ENCODE assay signal across 22 cellular contexts in the genomic region with DNA sequence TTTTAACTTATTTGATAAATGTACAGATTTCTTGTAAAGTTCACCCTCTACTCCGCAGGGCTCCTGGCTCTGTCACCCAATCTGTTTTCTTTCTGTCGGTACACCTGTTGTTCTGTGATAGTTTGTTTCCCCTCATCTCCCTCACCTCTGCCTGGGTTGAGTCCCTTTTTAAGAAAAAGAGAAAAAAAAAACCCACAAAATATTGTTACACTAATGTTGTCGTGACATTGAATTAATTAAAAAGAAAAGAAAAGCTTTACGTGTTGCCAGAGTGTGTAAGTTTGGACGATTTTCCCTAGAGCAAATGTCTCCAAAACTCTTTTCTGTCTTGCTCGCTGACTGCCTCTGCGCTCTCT. TPM values are rescaled to one million over a fixed set of nuclear protein-coding genes. Genes with fewer than 3 reads are reported as not detected.
DNase-seq lines count a peak whose midpoint lies in the region; ATAC-seq and TF ChIP-seq lines count a peak whose summit lies in the region.
"Had no signal": no experiment of that assay in that cellular context is flagged by ENCODE, and none has a peak within 500 bp of the region (broad histone marks: within the 10 kb centered on the region; RNA-seq: fewer than 3 reads in every experiment).

No MANE protein-coding gene starts in this region.

- peak overlapping the region; percentile 62 for H3K4me3 Mint-ChIP-seq in MCF 10A (ENCODE audit: unreplicated experiment)
- H3K4me3 Mint-ChIP-seq: memory B cell had no signal

- H3K79me2 ChIP-seq in PC-9 (ENCODE audit: low read depth): no peaks in the 10 kb centered on the region

- BruUV-seq in MCF 10A (replicated peaks; lab: Mats Ljungman, UMichigan) (no TSS peak), PC-9 (replicated peaks; lab: Mats Ljungman, UMichigan) (no TSS peak)

- peaks cover 27 to 100% of the 10 kb centered on the region in 2 donors for H3K27me3 ChIP-seq in breast epithelium
- H3K27me3 ChIP-seq in PC-9 (ENCODE audit: insufficient read depth, low read depth): 0 out of 2 replicates have a peak, but pooled peaks cover 4% of the 10 kb centered on the region
- peaks cover 100% of the 10 kb centered on the region for H3K27me3 ChIP-seq in iPS-20b (ENCODE audit: insufficient read depth, low read length)
- no peaks in the 10 kb centered on the region for H3K27me3 ChIP-seq in MG63

- no peaks in the 10 kb centered on the region for H3K9me3 Mint-ChIP-seq in MCF 10A (ENCODE audit: unreplicated experiment)
- H3K9me3 Mint-ChIP-seq: memory B cell had no signal

- peaks cover 64% of the 10 kb centered on the region for H3K27me3 Mint-ChIP-seq in MCF 10A (ENCODE audit: insufficient read depth, unreplicated experiment)

- TF ChIP-seq CTCF in MCF 10A (IDR thresholded peaks at IDR 0.05; ENCODE audit: unreplicated experiment) (no peak), breast epithelium (IDR thresholded peaks at IDR 0.05) (no peak), PC-9 (conservative IDR thresholded peaks at IDR 0.05) (no peak)

- no peak for TF ChIP-seq POLR2A in breast epithelium (IDR thresholded peaks at IDR 0.05)

- H3F3A ChIP-seq in PC-9 (ENCODE audit: insufficient read depth, low read depth): no peaks in the 10 kb centered on the region

- H3K4me1 Mint-ChIP-seq in MCF 10A (ENCODE audit: insufficient read depth, unreplicated experiment): peaks cover 12% of the 10 kb centered on the region

- POLR2A ChIA-PET in MCF 10A (lab: Yijun Ruan, JAX): interaction anchor here (1.8 kb wide), 1 partner anchor 15 kb away, joined by 9 read pairs; a partner anchor contains a TSS
- POLR2A ChIA-PET in PC-9 (lab: Charles Lee; ENCODE audit: unreplicated experiment): interaction anchor here (0.7 kb wide), 1 partner anchor 516 kb away, joined by 12 read pairs; no protein-coding TSS in a partner anchor

- H3K4me3 ChIP-seq in breast epithelium (no peak overlapping the region), PC-9 (peak overlapping the region; percentile 41; the same call in 1 of the 2 replicates), iPS-20b (ENCODE audit: low read length) (peak overlapping the region; percentile 38; the same call in 1 of the 2 replicates), MG63 (no peak overlapping the region)
- H3K4me3 ChIP-seq: heart left ventricle, vagina had no signal

- peaks cover 10 to 11% of the 10 kb centered on the region in 2 donors for H3K4me1 ChIP-seq in breast epithelium
- H3K4me1 ChIP-seq in PC-9 (replicated peaks; ENCODE audit: insufficient read depth): no peaks in the 10 kb centered on the region
- peaks cover 4% of the 10 kb centered on the region; the same call in 1 of the 2 replicates for H3K4me1 ChIP-seq in iPS-20b (ENCODE audit: insufficient read depth, low read length)

- no peak overlapping the region for H3K9ac ChIP-seq in iPS-20b (ENCODE audit: low read depth, low read length)
- H3K9ac ChIP-seq: SK-N-SH had no signal

- ATAC-seq in GM18517 (IDR thresholded peaks at IDR 0.05; ENCODE audit: unreplicated experiment) (no peak), GM19035 (IDR thresholded peaks at IDR 0.05; ENCODE audit: unreplicated experiment) (no peak)
- ATAC-seq: heart left ventricle had no signal

- intact Hi-C loops in MCF 10A (cut with micrococcal nuclease) (no loop called here), breast epithelium (cut with DNase I; ENCODE audit: low total_unique reads) (loop anchor here (10.0 kb wide), 1 partner anchor 416 kb away; no protein-coding TSS in a partner anchor), PC-9 (cut with micrococcal nuclease; ENCODE audit: unreplicated experiment) (no loop called here)

- no peaks in the 10 kb centered on the region for H4K20me1 ChIP-seq in PC-9 (ENCODE audit: insufficient read depth)

- H3K9me3 ChIP-seq in breast epithelium: no peaks in the 10 kb centered on the region
- H3K9me3 ChIP-seq in PC-9 (ENCODE audit: insufficient read depth, low read depth): no peaks in the 10 kb centered on the region
- peaks cover 6% of the 10 kb centered on the region; the same call in 1 of the 2 replicates for H3K9me3 ChIP-seq in iPS-20b (ENCODE audit: insufficient read depth, low read depth, low read length)
- no peaks in the 10 kb centered on the region for H3K9me3 ChIP-seq in MG63
- H3K9me3 ChIP-seq: heart left ventricle, SK-N-SH, vagina had no signal

- no peaks in the 10 kb centered on the region for H3K36me3 Mint-ChIP-seq in MCF 10A (ENCODE audit: insufficient read depth, unreplicated experiment)
- H3K36me3 Mint-ChIP-seq: memory B cell had no signal

- H3K27ac Mint-ChIP-seq in MCF 10A (ENCODE audit: low read depth, unreplicated experiment): no peak overlapping the region
- H3K27ac Mint-ChIP-seq: memory B cell had no signal

- DNase-seq in MCF 10A (ENCODE audit: unreplicated experiment) (no peak), breast epithelium (ENCODE audit: low spot score in 2 of 2) (no peak), PC-9 (no peak), RKO (ENCODE audit: low spot score) (no peak), MG63 (no peak)
- DNase-seq: activated CD4-positive, alpha-beta T cell treated with anti-CD3 and anti-CD28 coated beads, Interleukin-2, amount 50 U/mL, for 4 hours; central memory CD4-positive, alpha-beta T cell; effector CD4-positive, alpha-beta T cell; heart left ventricle; Karpas-422; kidney; NCI-H1105 treated with DMSO at 0.1 percent for 48 hours; NCI-H69; SK-N-SH had no signal

- CTCF ChIA-PET in MCF 10A (lab: Yijun Ruan, JAX): interaction anchor here (0.6 to 1.3 kb wide), 8 partner anchors 9 to 435 kb away, joined by 3 to 5 read pairs (median 3); a partner anchor contains a TSS
- CTCF ChIA-PET in PC-9 (lab: Charles Lee): no interaction called here

- H2AFZ ChIP-seq in PC-9: peak overlapping the region; percentile 55; the same call in 1 of the 2 replicates

- no peaks in the 10 kb centered on the region for H3K9me2 ChIP-seq in PC-9 (ENCODE audit: insufficient read depth)
- H3K9me2 ChIP-seq: SK-N-SH had no signal

- no peak overlapping the region for H3K27ac ChIP-seq in breast epithelium
- no peak overlapping the region for H3K27ac ChIP-seq in PC-9
- no peak overlapping the region for H3K27ac ChIP-seq in iPS-20b (ENCODE audit: low read length)
- H3K27ac ChIP-seq: heart left ventricle, stomach, vagina had no signal

- H3K4me2 ChIP-seq in PC-9: peak overlapping the region; percentile 76
- H3K4me2 ChIP-seq: SK-N-SH had no signal

- H3K36me3 ChIP-seq in breast epithelium: no peaks in the 10 kb centered on the region
- no peaks in the 10 kb centered on the region for H3K36me3 ChIP-seq in PC-9 (ENCODE audit: low read depth)
- H3K36me3 ChIP-seq in iPS-20b (ENCODE audit: insufficient read depth, low read depth, low read length): no peaks in the 10 kb centered on the region
- no peaks in the 10 kb centered on the region; the same call in 1 of the 2 replicates for H3K36me3 ChIP-seq in MG63
- H3K36me3 ChIP-seq: heart left ventricle, stomach, vagina had no signal

RNA-seq across cellular contexts. Expression of a gene that starts 3.4 kb away (rescaled TPM):
- total RNA-seq in MCF 10A (2022): not detected in 2 replicates
- total RNA-seq in breast epithelium: not detected
- total RNA-seq in PC-9 (2021): not detected in 2 replicates
- total RNA-seq in MG63 (2014; rRNA removed; shearing (Covaris generic); ENCODE audit: low replicate concordance): 5.0 and 8.6 TPM in 2 replicates
- total RNA-seq: fibroblast of lung, kidney, right cardiac atrium, vagina had no signal

RNA-seq across cellular contexts. Expression of a gene that starts 8.8 kb away (rescaled TPM):
- total RNA-seq in MCF 10A (2022) (not detected in 2 replicates), breast epithelium (not detected), PC-9 (2021) (not detected in 2 replicates)
- total RNA-seq in MG63 (2014; rRNA removed; shearing (Covaris generic); ENCODE audit: low replicate concordance): 0.07 and 6.0 TPM in 2 replicates
- total RNA-seq: fibroblast of lung, heart left ventricle, right cardiac atrium, stomach, vagina had no signal

RNA-seq across cellular contexts. Expression of a gene that starts 15.1 kb away (rescaled TPM):
- total RNA-seq in MCF 10A (2022): 185 and 197 TPM in 2 replicates
- total RNA-seq in breast epithelium: 100 to 1,000 TPM in 1 of 3 donors, 10 to 100 TPM in 2; 96.4 to 100 (median 98.1) TPM
- 96.5 and 112 TPM in 2 replicates for total RNA-seq in PC-9 (2021)
- 164 and 222 TPM in 2 replicates for total RNA-seq in MG63 (2014; rRNA removed; shearing (Covaris generic); ENCODE audit: low replicate concordance)

Comparison
In these comparisons a context has a peak if more than half of its experiments do, and no peak if none do; other contexts are left out.
1. H3K4me3 ChIP-seq: peak in PC-9 (single experiment) and iPS-20b (single experiment); none in breast epithelium (0 of 3) and MG63 (single experiment).